16 cellular contexts compared by ENCODE assay signal in the genomic region with DNA sequence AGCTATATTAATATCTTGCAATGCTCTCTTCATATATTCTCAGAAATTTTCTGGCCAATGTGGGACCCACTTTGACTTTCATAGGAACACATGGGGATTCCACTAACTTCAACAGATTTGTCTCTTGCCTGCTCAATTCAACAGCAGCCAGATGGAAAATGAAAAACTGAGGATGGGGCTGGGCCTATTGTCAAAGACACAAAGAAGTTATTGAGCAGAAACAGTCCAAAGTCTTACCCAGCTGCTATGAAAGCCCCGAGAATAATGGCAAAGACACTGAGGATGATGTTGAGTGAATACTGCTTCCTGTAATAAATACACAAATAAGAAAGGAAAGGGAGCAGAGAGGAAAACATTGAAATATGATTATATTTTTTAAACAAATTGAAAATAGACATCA. TPM values are rescaled to one million over a fixed set of nuclear protein-coding genes. Genes with fewer than 3 reads are reported as not detected.
DNase-seq lines count a peak whose midpoint lies in the region; ATAC-seq and TF ChIP-seq lines count a peak whose summit lies in the region.
"Had no signal": no experiment of that assay in that cellular context is flagged by ENCODE, and none has a peak within 500 bp of the region (broad histone marks: within the 10 kb centered on the region; RNA-seq: fewer than 3 reads in every experiment).

No MANE protein-coding gene starts in this region.

- intact Hi-C loops in A673 (cut with micrococcal nuclease; ENCODE audit: unreplicated experiment) (no loop called here), head of caudate nucleus (cut with DNase I) (no loop called here)

- no TSS peak for BruUV-seq in A673 (replicated peaks; lab: Mats Ljungman, UMichigan)

- no peaks in the 10 kb centered on the region for H3K4me1 ChIP-seq in A673 (ENCODE audit: insufficient read depth, low read length, poor library complexity, severe bottlenecking)

- H3K9me3 Mint-ChIP-seq in T-helper 2 cell treated with Interferon-gamma antibody and Interleukin-4, amounts not matched to agents 5 μg/mL and 100 μg/mL, for 36 hours: no peaks in the 10 kb centered on the region
- no peaks in the 10 kb centered on the region for H3K9me3 Mint-ChIP-seq in activated CD8-positive, alpha-beta T cell treated with anti-CD3 and anti-CD28 coated beads, Interleukin-2, amount 10 ng/mL, durations not matched to agents 7 days and 5 days (ENCODE audit: insufficient read depth)
- H3K9me3 Mint-ChIP-seq: GM23338 had no signal

- TF ChIP-seq CTCF in A673 (conservative IDR thresholded peaks at IDR 0.05; ENCODE audit: low read depth, low read length): no peak

- no peak overlapping the region for H3K27ac Mint-ChIP-seq in T-helper 2 cell treated with Interferon-gamma antibody and Interleukin-4, amounts not matched to agents 5 μg/mL and 100 μg/mL, for 36 hours
- no peak overlapping the region for H3K27ac Mint-ChIP-seq in activated CD8-positive, alpha-beta T cell treated with anti-CD3 and anti-CD28 coated beads, Interleukin-2, amount 10 ng/mL, durations not matched to agents 7 days and 5 days
- H3K27ac Mint-ChIP-seq: GM23338 had no signal

- no peaks in the 10 kb centered on the region for H3K9me3 ChIP-seq in A673 (ENCODE audit: low read depth, low read length, poor library complexity, severe bottlenecking)

- H3K27me3 ChIP-seq in A673 (replicated peaks; ENCODE audit: insufficient read depth, low read depth, low read length, poor library complexity): no peaks in the 10 kb centered on the region

- DNase-seq in A673 (ENCODE audit: low spot score): peak; percentile 24
- DNase-seq in head of caudate nucleus: peak in 30 of 42 donors; percentile 18 to 84 (median 59)
- DNase-seq in nucleus accumbens (lab: John Stamatoyannopoulos, UW): peak in 35 of 56 donors; percentile 6 to 72 (median 37)
- DNase-seq in T-helper 2 cell treated with Interferon-gamma antibody and Interleukin-4, amounts not matched to agents 5 μg/mL and 100 μg/mL, for 36 hours (ENCODE audit: low spot score): no peak
- no peak for DNase-seq in activated CD8-positive, alpha-beta T cell treated with anti-CD3 and anti-CD28 coated beads, Interleukin-2, amount 10 ng/mL, durations not matched to agents 7 days and 5 days
- no peak for DNase-seq in NCI-H446 (lab: John Stamatoyannopoulos, UW)
- DNase-seq: DMS153, KBM-7, MV-4-11, NCI-H1417, NCI-H187 treated with DMSO at 0.1 percent for 48 hours, NCI-H510A treated with DMSO at 0.1 percent for 48 hours had no signal

- H3K4me3 ChIP-seq in A673 (ENCODE audit: low read depth, low read length, poor library complexity, severe bottlenecking): no peak overlapping the region
- H3K4me3 ChIP-seq: GM23338 had no signal

- H3K36me3 Mint-ChIP-seq in T-helper 2 cell treated with Interferon-gamma antibody and Interleukin-4, amounts not matched to agents 5 μg/mL and 100 μg/mL, for 36 hours (ENCODE audit: low read depth): no peaks in the 10 kb centered on the region
- peaks cover 1% of the 10 kb centered on the region for H3K36me3 Mint-ChIP-seq in activated CD8-positive, alpha-beta T cell treated with anti-CD3 and anti-CD28 coated beads, Interleukin-2, amount 10 ng/mL, durations not matched to agents 7 days and 5 days (ENCODE audit: low read depth)

- H3K27me3 Mint-ChIP-seq in T-helper 2 cell treated with Interferon-gamma antibody and Interleukin-4, amounts not matched to agents 5 μg/mL and 100 μg/mL, for 36 hours (ENCODE audit: low read depth): peaks cover 3% of the 10 kb centered on the region
- H3K27me3 Mint-ChIP-seq in activated CD8-positive, alpha-beta T cell treated with anti-CD3 and anti-CD28 coated beads, Interleukin-2, amount 10 ng/mL, durations not matched to agents 7 days and 5 days (ENCODE audit: low read depth): no peaks in the 10 kb centered on the region

- no peaks in the 10 kb centered on the region for H3K36me3 ChIP-seq in A673 (ENCODE audit: insufficient read depth, low read length, poor library complexity, severe bottlenecking)

- CTCF ChIA-PET in A673 (lab: Charles Lee): no interaction called here
- CTCF ChIA-PET in activated CD8-positive, alpha-beta T cell treated with anti-CD3 and anti-CD28 coated beads, Interleukin-2, amount 10 ng/mL, durations not matched to agents 7 days and 5 days (lab: Charles Lee): interaction anchor here (1.1 kb wide), 1 partner anchor 23 kb away, joined by 3 read pairs; no protein-coding TSS in a partner anchor

- no peak for ATAC-seq in activated CD8-positive, alpha-beta T cell treated with anti-CD3 and anti-CD28 coated beads, Interleukin-2, amount 10 ng/mL, durations not matched to agents 7 days and 5 days
- no peak for ATAC-seq in HG03469 (IDR thresholded peaks at IDR 0.05; ENCODE audit: unreplicated experiment)
- ATAC-seq: GM23338 had no signal

- H3K4me1 Mint-ChIP-seq in T-helper 2 cell treated with Interferon-gamma antibody and Interleukin-4, amounts not matched to agents 5 μg/mL and 100 μg/mL, for 36 hours (ENCODE audit: low read depth): no peaks in the 10 kb centered on the region
- no peaks in the 10 kb centered on the region for H3K4me1 Mint-ChIP-seq in activated CD8-positive, alpha-beta T cell treated with anti-CD3 and anti-CD28 coated beads, Interleukin-2, amount 10 ng/mL, durations not matched to agents 7 days and 5 days (ENCODE audit: low read depth)

- POLR2A ChIA-PET in A673 (lab: Charles Lee; ENCODE audit: low non-redundant PET): no interaction called here
- POLR2A ChIA-PET in activated CD8-positive, alpha-beta T cell treated with anti-CD3 and anti-CD28 coated beads, Interleukin-2, amount 10 ng/mL, durations not matched to agents 7 days and 5 days (lab: Charles Lee): no interaction called here

- H3K27ac ChIP-seq in A673 (ENCODE audit: low read depth, low read length, poor library complexity, severe bottlenecking): no peak overlapping the region
- peak overlapping the region; percentile 92 for H3K27ac ChIP-seq in angular gyrus (ENCODE audit: low read depth, low read length)
- H3K27ac ChIP-seq: C4-2B had no signal

- H3K4me3 Mint-ChIP-seq in T-helper 2 cell treated with Interferon-gamma antibody and Interleukin-4, amounts not matched to agents 5 μg/mL and 100 μg/mL, for 36 hours: no peak overlapping the region
- H3K4me3 Mint-ChIP-seq in activated CD8-positive, alpha-beta T cell treated with anti-CD3 and anti-CD28 coated beads, Interleukin-2, amount 10 ng/mL, durations not matched to agents 7 days and 5 days: no peak overlapping the region
- H3K4me3 Mint-ChIP-seq: GM23338 had no signal

RNA-seq across cellular contexts. Expression of a gene that starts 32.6 kb away (rescaled TPM):
- 1.1 TPM in 2 replicates for total RNA-seq in A673 (2021)
- 1 to 10 TPM; 4.2 to 4.3 TPM for total RNA-seq in activated CD8-positive, alpha-beta T cell treated with anti-CD3 and anti-CD28 coated beads, Interleukin-2, amount 10 ng/mL, durations not matched to agents 7 days and 5 days

RNA-seq across cellular contexts. Expression of a gene that starts 48.9 kb away (rescaled TPM):
- not detected in 2 replicates for total RNA-seq in A673 (2021)
- total RNA-seq in activated CD8-positive, alpha-beta T cell treated with anti-CD3 and anti-CD28 coated beads, Interleukin-2, amount 10 ng/mL, durations not matched to agents 7 days and 5 days: not detected
- total RNA-seq: GM23338 had no signal

Comparison
In these comparisons a context has a peak if more than half of its experiments do, and no peak if none do; other contexts are left out.
1. DNase-seq: peak in A673 (single experiment), head of caudate nucleus (30 of 42) and nucleus accumbens (35 of 56); none in T-helper 2 cell treated with Interferon-gamma antibody and Interleukin-4, amounts not matched to agents 5 μg/mL and 100 μg/mL, for 36 hours (single experiment), activated CD8-positive, alpha-beta T cell treated with anti-CD3 and anti-CD28 coated beads, Interleukin-2, amount 10 ng/mL, durations not matched to agents 7 days and 5 days (single experiment) and NCI-H446 (0 of 2).